In genomic region chr5:157290981-157291711, GRCh38 we compare ENCODE assay signal across 1 cellular context.
TF ChIP-seq lines count a peak whose summit lies in the region.

No MANE protein-coding gene starts in this region.

TF ChIP-seq in HepG2, 621 proteins besides CTCF, POLR2A, EP300 and RAD21 (continued from another document and continues in another):
- TF ChIP-seq PRDM15 (CRISPR knock-in tag; IDR thresholded peaks at IDR 0.05) (no peak), ELK4 (CRISPR knock-in tag; IDR thresholded peaks at IDR 0.05; ENCODE audit: borderline replicate concordance) (no peak), ZBTB14 (CRISPR knock-in tag; IDR thresholded peaks at IDR 0.05) (no peak), ZNF589 (CRISPR knock-in tag; conservative IDR thresholded peaks at IDR 0.05) (peak; percentile 81; the same call in 1 of the 2 replicates), TOE1 (CRISPR knock-in tag; IDR thresholded peaks at IDR 0.05) (0 out of 2 replicates have a peak, but pooled peaks have one; percentile 51), PAWR (CRISPR knock-in tag; IDR thresholded peaks at IDR 0.05; ENCODE audit: borderline replicate concordance) (no peak), HES4 (CRISPR knock-in tag; IDR thresholded peaks at IDR 0.05; ENCODE audit: borderline replicate concordance) (0 out of 2 replicates have a peak, but pooled peaks have one; percentile 36), SRSF9 (IDR thresholded peaks at IDR 0.05; ENCODE audit: borderline replicate concordance, insufficient read depth, low read depth, low read length, poor library complexity, severe bottlenecking) (no peak), DDIT3 (CRISPR knock-in tag; IDR thresholded peaks at IDR 0.05) (0 out of 2 replicates have a peak, but pooled peaks have one; percentile 19), ELF1 (CRISPR knock-in tag; IDR thresholded peaks at IDR 0.05) (peak; percentile 74), NCOA5 (CRISPR knock-in tag; IDR thresholded peaks at IDR 0.05) (no peak), MTF2 (CRISPR knock-in tag; IDR thresholded peaks at IDR 0.05; ENCODE audit: borderline replicate concordance) (no peak), ZNF296 (CRISPR knock-in tag; conservative IDR thresholded peaks at IDR 0.05) (no peak), FUBP1 (CRISPR knock-in tag; IDR thresholded peaks at IDR 0.05; ENCODE audit: borderline replicate concordance) (peak; percentile 61; the same call in 1 of the 2 replicates), SUZ12 (IDR thresholded peaks at IDR 0.05; ENCODE audit: low read depth, low read length) (no peak), TAF15 (IDR thresholded peaks at IDR 0.05; ENCODE audit: low read depth, low read length, poor library complexity, severe bottlenecking) (no peak), NFE2 (CRISPR knock-in tag; IDR thresholded peaks at IDR 0.05) (no peak), ZSCAN5A (CRISPR knock-in tag; IDR thresholded peaks at IDR 0.05; ENCODE audit: borderline replicate concordance) (peak; percentile 87; the same call in 1 of the 2 replicates), ZNF205 (CRISPR knock-in tag; IDR thresholded peaks at IDR 0.05) (peak; percentile 78), HNRNPK (IDR thresholded peaks at IDR 0.05; ENCODE audit: low read depth, low read length, poor library complexity, severe bottlenecking) (no peak), THAP7 (CRISPR knock-in tag; IDR thresholded peaks at IDR 0.05) (peak; percentile 57; the same call in 1 of the 2 replicates), ZNF562 (CRISPR knock-in tag; IDR thresholded peaks at IDR 0.05; ENCODE audit: borderline replicate concordance) (no peak), TRIM24 (CRISPR knock-in tag; IDR thresholded peaks at IDR 0.05) (no peak), CEBPB (IDR thresholded peaks at IDR 0.05; ENCODE audit: borderline replicate concordance, low read depth, low read length) (peak; percentile 71), ZNF816 (CRISPR knock-in tag; IDR thresholded peaks at IDR 0.05; ENCODE audit: borderline replicate concordance) (peak; percentile 80; the same call in 1 of the 2 replicates), SNRNP70 (IDR thresholded peaks at IDR 0.05; ENCODE audit: low read depth, low read length) (no peak), ZNF597 (CRISPR knock-in tag; IDR thresholded peaks at IDR 0.05) (no peak), ZNF704 (CRISPR knock-in tag; IDR thresholded peaks at IDR 0.05; ENCODE audit: borderline replicate concordance) (no peak; the same call in 1 of the 2 replicates), MYPOP (CRISPR knock-in tag; IDR thresholded peaks at IDR 0.05) (peak; percentile 93), DNMT1 (CRISPR knock-in tag; IDR thresholded peaks at IDR 0.05) (no peak), ZNF629 (CRISPR knock-in tag; conservative IDR thresholded peaks at IDR 0.05) (no peak; the same call in 1 of the 2 replicates), USF2 (IDR thresholded peaks at IDR 0.05; ENCODE audit: low read depth, low read length) (peak; percentile 84), USF2 (CRISPR knock-in tag; IDR thresholded peaks at IDR 0.05; ENCODE audit: borderline replicate concordance) (peak; percentile 83), KLF15 (CRISPR knock-in tag; IDR thresholded peaks at IDR 0.05; ENCODE audit: borderline replicate concordance) (no peak; the same call in 1 of the 2 replicates), SIX1 (CRISPR knock-in tag; IDR thresholded peaks at IDR 0.05; ENCODE audit: borderline replicate concordance) (peak; percentile 74; the same call in 1 of the 2 replicates), SMARCC2 (IDR thresholded peaks at IDR 0.05) (no peak), MIER3 (CRISPR knock-in tag; IDR thresholded peaks at IDR 0.05; ENCODE audit: borderline replicate concordance) (peak; percentile 86; the same call in 1 of the 2 replicates), NR2F1 (CRISPR knock-in tag; IDR thresholded peaks at IDR 0.05) (peak; percentile 79 to 83), KLF13 (CRISPR knock-in tag; IDR thresholded peaks at IDR 0.05) (no peak), FOSL1 (CRISPR knock-in tag; IDR thresholded peaks at IDR 0.05; ENCODE audit: borderline replicate concordance) (no peak), ZNF34 (CRISPR knock-in tag; IDR thresholded peaks at IDR 0.05; ENCODE audit: borderline replicate concordance) (no peak)
